Comparison of ENCODE assay signal across 12 cellular contexts in genomic region chr11:78202733-78203167, GRCh38. TPM values are rescaled to one million over a fixed set of nuclear protein-coding genes. Genes with fewer than 3 reads are reported as not detected.
DNase-seq lines count a peak whose midpoint lies in the region; ATAC-seq and TF ChIP-seq lines count a peak whose summit lies in the region.
"Had no signal": no experiment of that assay in that cellular context is flagged by ENCODE, and none has a peak within 500 bp of the region (broad histone marks: within the 10 kb centered on the region; RNA-seq: fewer than 3 reads in every experiment).

No MANE protein-coding gene starts in this region.

- peaks cover 51% of the 10 kb centered on the region for H3K4me1 Mint-ChIP-seq in CD4-positive, alpha-beta T cell (ENCODE audit: low read depth)
- H3K4me1 Mint-ChIP-seq in activated T-helper 2 cell treated with anti-CD3 and anti-CD28 coated beads, Interferon-gamma antibody, Interleukin-2, Interleukin-4, amounts not matched to agents 10 μg/mL and 5 μg/mL and 100 μg/mL, durations not matched to agents 14 hours and 24 hours and 36 hours (ENCODE audit: low read depth), result peaks cover 30% of the 10 kb centered on the region
- H3K4me1 Mint-ChIP-seq in natural killer cell (peaks cover 16 to 19% of the 10 kb centered on the region in 2 donors), MCF 10A (ENCODE audit: insufficient read depth, unreplicated experiment) (no peaks in the 10 kb centered on the region)
- H3K4me1 Mint-ChIP-seq: nephron had no signal

- intact Hi-C loops in CD4-positive, alpha-beta T cell (cut with DNase I, micrococcal nuclease), result loop anchor here (1.0 to 2.0 kb wide), 4 partner anchors 14 to 123 kb away; partner anchors contain the start of genes KCTD21 (in 2 of the 2), USP35 (in 2 of the 2), ALG8 (in 1 of the 2) and NDUFC2 (in 1 of the 2)
- intact Hi-C loops in activated T-helper 2 cell treated with anti-CD3 and anti-CD28 coated beads, Interferon-gamma antibody, Interleukin-2, Interleukin-4, amounts not matched to agents 10 μg/mL and 5 μg/mL and 100 μg/mL, durations not matched to agents 14 hours and 24 hours and 36 hours (cut with micrococcal nuclease), result loop anchor here (1.0 kb wide), 1 partner anchor 14 kb away; the partner anchor contains the start of genes KCTD21 and USP35
- intact Hi-C loops in natural killer cell (cut with micrococcal nuclease), result loop anchor here (2.0 kb wide), 1 partner anchor 14 kb away; the partner anchor contains the start of genes KCTD21 and USP35
- intact Hi-C loops in MCF 10A (cut with micrococcal nuclease), result no loop called here

- no peaks in the 10 kb centered on the region for H3K9me3 Mint-ChIP-seq in CD4-positive, alpha-beta T cell
- H3K9me3 Mint-ChIP-seq in activated T-helper 2 cell treated with anti-CD3 and anti-CD28 coated beads, Interferon-gamma antibody, Interleukin-2, Interleukin-4, amounts not matched to agents 10 μg/mL and 5 μg/mL and 100 μg/mL, durations not matched to agents 14 hours and 24 hours and 36 hours, result no peaks in the 10 kb centered on the region
- no peaks in the 10 kb centered on the region for H3K9me3 Mint-ChIP-seq in natural killer cell
- H3K9me3 Mint-ChIP-seq in MCF 10A (ENCODE audit: unreplicated experiment), result no peaks in the 10 kb centered on the region
- H3K9me3 Mint-ChIP-seq: nephron had no signal

- no peaks in the 10 kb centered on the region for H3K27me3 Mint-ChIP-seq in CD4-positive, alpha-beta T cell
- H3K27me3 Mint-ChIP-seq in activated T-helper 2 cell treated with anti-CD3 and anti-CD28 coated beads, Interferon-gamma antibody, Interleukin-2, Interleukin-4, amounts not matched to agents 10 μg/mL and 5 μg/mL and 100 μg/mL, durations not matched to agents 14 hours and 24 hours and 36 hours (ENCODE audit: low read depth), result no peaks in the 10 kb centered on the region
- H3K27me3 Mint-ChIP-seq in natural killer cell (ENCODE audit: low read depth in 2 of 2) (no peaks in the 10 kb centered on the region), MCF 10A (ENCODE audit: insufficient read depth, unreplicated experiment) (no peaks in the 10 kb centered on the region)

- CTCF ChIA-PET in CD4-positive, alpha-beta T cell (lab: Charles Lee), result interaction anchor here (0.6 to 1.8 kb wide), 9 partner anchors 11 to 362 kb away, joined by 3 to 15 read pairs (median 4); partner anchors contain the start of genes ALG8, KCTD21 and USP35
- CTCF ChIA-PET in MCF 10A (lab: Yijun Ruan, JAX), result interaction anchor here (0.9 to 1.2 kb wide), 2 partner anchors 10 to 25 kb away, joined by 3 read pairs; no protein-coding TSS in a partner anchor

- H3K4me3 Mint-ChIP-seq in CD4-positive, alpha-beta T cell, result peak overlapping the region; percentile 86
- peak overlapping the region; percentile 73 for H3K4me3 Mint-ChIP-seq in activated T-helper 2 cell treated with anti-CD3 and anti-CD28 coated beads, Interferon-gamma antibody, Interleukin-2, Interleukin-4, amounts not matched to agents 10 μg/mL and 5 μg/mL and 100 μg/mL, durations not matched to agents 14 hours and 24 hours and 36 hours (ENCODE audit: low read depth)
- peak overlapping the region; percentile 72 for H3K4me3 Mint-ChIP-seq in natural killer cell
- H3K4me3 Mint-ChIP-seq in MCF 10A (ENCODE audit: unreplicated experiment), result no peak overlapping the region
- H3K4me3 Mint-ChIP-seq: nephron had no signal

- H3K27me3 ChIP-seq in CD4-positive, alpha-beta T cell (ENCODE audit: control insufficient read depth, insufficient read depth, low read length), result no peaks in the 10 kb centered on the region

- no peaks in the 10 kb centered on the region for H3K9me3 ChIP-seq in CD4-positive, alpha-beta T cell (ENCODE audit: control insufficient read depth, low read length)

- peaks cover 26% of the 10 kb centered on the region for H3K36me3 Mint-ChIP-seq in CD4-positive, alpha-beta T cell (ENCODE audit: low read depth)
- H3K36me3 Mint-ChIP-seq in activated T-helper 2 cell treated with anti-CD3 and anti-CD28 coated beads, Interferon-gamma antibody, Interleukin-2, Interleukin-4, amounts not matched to agents 10 μg/mL and 5 μg/mL and 100 μg/mL, durations not matched to agents 14 hours and 24 hours and 36 hours (ENCODE audit: low read depth), result peaks cover 38% of the 10 kb centered on the region
- no peaks in the 10 kb centered on the region for H3K36me3 Mint-ChIP-seq in natural killer cell
- peaks cover 19% of the 10 kb centered on the region for H3K36me3 Mint-ChIP-seq in MCF 10A (ENCODE audit: insufficient read depth, unreplicated experiment)

- POLR2A ChIA-PET in CD4-positive, alpha-beta T cell (lab: Charles Lee), result interaction anchor here (0.6 to 4.3 kb wide), 6 partner anchors 9 to 362 kb away, joined by 3 to 51 read pairs (median 4); partner anchors contain the start of genes ALG8, INTS4, KCTD21 and USP35
- POLR2A ChIA-PET in MCF 10A (lab: Yijun Ruan, JAX), result interaction anchor here (0.7 kb wide), 1 partner anchor 392 kb away, joined by 3 read pairs; no protein-coding TSS in a partner anchor

- DNase-seq in CD4-positive, alpha-beta T cell, result peak; percentile 43 to 81 (median 58)
- DNase-seq in T follicular helper cell (ENCODE audit: low read depth), result peak; percentile 67
- DNase-seq in activated T-helper 2 cell treated with anti-CD3 and anti-CD28 coated beads, Interferon-gamma antibody, Interleukin-2, Interleukin-4, amounts not matched to agents 10 μg/mL and 5 μg/mL and 100 μg/mL, durations not matched to agents 14 hours and 24 hours and 36 hours (ENCODE audit: low spot score), result peak; percentile 51
- no peak for DNase-seq in natural killer cell
- no peak for DNase-seq in MCF 10A (ENCODE audit: unreplicated experiment)
- no peak for DNase-seq in NCI-H82 (lab: John Stamatoyannopoulos, UW)
- DNase-seq in NCI-H2107 (lab: John Stamatoyannopoulos, UW), result no peak
- DNase-seq in NCI-H1417 (lab: John Stamatoyannopoulos, UW), result no peak
- DNase-seq: C1 segment of cervical spinal cord, NCI-H1105 treated with DMSO at 0.1 percent for 48 hours, SIG-M5 had no signal

- no TSS peak for BruUV-seq in MCF 10A (replicated peaks; lab: Mats Ljungman, UMichigan)

- H3K27ac ChIP-seq in CD4-positive, alpha-beta T cell (ENCODE audit: low read depth, low read length), result peak overlapping the region; percentile 98

- peak overlapping the region; percentile 98 for H3K27ac Mint-ChIP-seq in CD4-positive, alpha-beta T cell
- peak overlapping the region; percentile 91 for H3K27ac Mint-ChIP-seq in activated T-helper 2 cell treated with anti-CD3 and anti-CD28 coated beads, Interferon-gamma antibody, Interleukin-2, Interleukin-4, amounts not matched to agents 10 μg/mL and 5 μg/mL and 100 μg/mL, durations not matched to agents 14 hours and 24 hours and 36 hours
- peak overlapping the region; percentile 80 to 82 for H3K27ac Mint-ChIP-seq in natural killer cell
- H3K27ac Mint-ChIP-seq in MCF 10A (ENCODE audit: low read depth, unreplicated experiment), result no peak overlapping the region
- H3K27ac Mint-ChIP-seq: nephron had no signal

- peak; percentile 76 for ATAC-seq in CD4-positive, alpha-beta T cell (ENCODE audit: poor library complexity)
- peak; percentile 77 to 86 (median 85) for ATAC-seq in natural killer cell

- TF ChIP-seq CTCF in CD4-positive, alpha-beta T cell (IDR thresholded peaks at IDR 0.05), result no peak
- no peak for TF ChIP-seq CTCF in natural killer cell (IDR thresholded peaks at IDR 0.05)
- TF ChIP-seq CTCF in MCF 10A (IDR thresholded peaks at IDR 0.05; ENCODE audit: unreplicated experiment), result no peak

RNA-seq across cellular contexts. Expression of gene USP35, which starts 14.0 kb away (rescaled TPM):
- 10 to 100 TPM; 29.2 to 33.1 TPM for total RNA-seq in CD4-positive, alpha-beta T cell
- total RNA-seq in activated T-helper 2 cell treated with anti-CD3 and anti-CD28 coated beads, Interferon-gamma antibody, Interleukin-2, Interleukin-4, amounts not matched to agents 10 μg/mL and 5 μg/mL and 100 μg/mL, durations not matched to agents 14 hours and 24 hours and 36 hours, result 12.9 and 14.6 TPM in 2 replicates
- total RNA-seq in natural killer cell, result 1 to 10 TPM; 6.1 to 8.5 (median 8.1) TPM
- total RNA-seq in MCF 10A (2022), result 6.7 and 10.3 TPM in 2 replicates

RNA-seq across cellular contexts. Expression of gene KCTD21, which starts 14.3 kb away (rescaled TPM):
- 1 to 10 TPM; 3.5 to 6.5 TPM for total RNA-seq in CD4-positive, alpha-beta T cell
- total RNA-seq in activated T-helper 2 cell treated with anti-CD3 and anti-CD28 coated beads, Interferon-gamma antibody, Interleukin-2, Interleukin-4, amounts not matched to agents 10 μg/mL and 5 μg/mL and 100 μg/mL, durations not matched to agents 14 hours and 24 hours and 36 hours, result 10.0 and 10.4 TPM in 2 replicates
- total RNA-seq in natural killer cell (1 to 10 TPM; 1.7 to 2.7 (median 2.2) TPM), MCF 10A (2022) (10.2 and 11.3 TPM in 2 replicates)

Comparison
In these comparisons a context has a peak if more than half of its experiments do, and no peak if none do; other contexts are left out.
1. DNase-seq: peak in CD4-positive, alpha-beta T cell (10 of 10), T follicular helper cell (single experiment) and activated T-helper 2 cell treated with anti-CD3 and anti-CD28 coated beads, Interferon-gamma antibody, Interleukin-2, Interleukin-4, amounts not matched to agents 10 μg/mL and 5 μg/mL and 100 μg/mL, durations not matched to agents 14 hours and 24 hours and 36 hours (single experiment); none in natural killer cell (single experiment), MCF 10A (single experiment), NCI-H82 (single experiment), NCI-H2107 (single experiment) and NCI-H1417 (0 of 3).